ENCODE assay signal across 8 cellular contexts in genomic region chr9:110217656-110218099, GRCh38. TPM values are rescaled to one million over a fixed set of nuclear protein-coding genes. Genes with fewer than 3 reads are reported as not detected.
DNase-seq lines count a peak whose midpoint lies in the region; ATAC-seq, FAIRE-seq and TF ChIP-seq lines count a peak whose summit lies in the region.

No MANE protein-coding gene starts in this region.

- CTCF ChIA-PET in WTC11 (lab: Charles Lee): interaction anchor here (0.6 to 3.9 kb wide), 18 partner anchors 9 to 400 kb away, joined by 3 to 39 read pairs (median 3); partner anchors contain the start of gene C9orf152

- H3K79me2 ChIP-seq in MM.1S (ENCODE audit: low read length): no peaks in the 10 kb centered on the region

- H3K27me3 ChIP-seq in MM.1S (replicated peaks; ENCODE audit: insufficient read depth, low read length): no peaks in the 10 kb centered on the region

- H2AFZ ChIP-seq in MM.1S (ENCODE audit: low read length): peak overlapping the region; percentile 60; the same call in 1 of the 2 replicates

- H3K9me3 ChIP-seq in MM.1S (replicated peaks; ENCODE audit: insufficient read depth, low read length): no peaks in the 10 kb centered on the region

- H3K4me2 ChIP-seq in MM.1S (ENCODE audit: low read depth, low read length): peak overlapping the region; percentile 50; the same call in 1 of the 2 replicates

- POLR2A ChIA-PET in WTC11 (lab: Charles Lee): no interaction called here

- ATAC-seq in WTC11: no peak
- ATAC-seq in HG03108 (IDR thresholded peaks at IDR 0.05; ENCODE audit: unreplicated experiment): no peak
- ATAC-seq in GM19035 (IDR thresholded peaks at IDR 0.05; ENCODE audit: unreplicated experiment): no peak

- H3F3A ChIP-seq in MM.1S (ENCODE audit: insufficient read depth, low read length): peaks cover 7% of the 10 kb centered on the region; the same call in 1 of the 2 replicates

- H3K36me3 Mint-ChIP-seq in WTC11: no peaks in the 10 kb centered on the region

- no peak overlapping the region for H3K4me3 ChIP-seq in MM.1S (ENCODE audit: low read length)

- H3K9me2 ChIP-seq in MM.1S (replicated peaks; ENCODE audit: insufficient read depth, low read length): no peaks in the 10 kb centered on the region

- H3K27ac Mint-ChIP-seq in WTC11: peak overlapping the region; percentile 76

- H4K20me1 ChIP-seq in MM.1S (ENCODE audit: insufficient read depth, low read length): no peaks in the 10 kb centered on the region

- no peak overlapping the region for H3K9ac ChIP-seq in MM.1S (ENCODE audit: low read length)

- FAIRE-seq in urothelium cell line (lab: Jason Lieb, UNC): no peak

- DNase-seq in NCI-H510A treated with DMSO at 0.1 percent for 48 hours (lab: John Stamatoyannopoulos, UW) (peak; percentile 61), NCI-H510A (lab: John Stamatoyannopoulos, UW) (no peak), MM.1S (peak; percentile 74), WTC11 (ENCODE audit: low spot score) (no peak), iris pigment epithelial cell (ENCODE audit: low read depth) (peak; percentile 53), urothelium cell line (ENCODE audit: low spot score) (peak; percentile 16)

- H3K27ac ChIP-seq in MM.1S (ENCODE audit: low read length): no peak overlapping the region

- H3K27me3 Mint-ChIP-seq in WTC11 (ENCODE audit: low read depth): no peaks in the 10 kb centered on the region

- no peaks in the 10 kb centered on the region for H3K36me3 ChIP-seq in MM.1S (replicated peaks; ENCODE audit: insufficient read depth, low read length)

- TF ChIP-seq CTCF in MM.1S (IDR thresholded peaks at IDR 0.05; ENCODE audit: low read length): peak; percentile 73
- peak; percentile 65; the same call in 1 of the 2 replicates for TF ChIP-seq CTCF in WTC11 (IDR thresholded peaks at IDR 0.05)

- H3K4me1 ChIP-seq in MM.1S (ENCODE audit: low read length): peaks cover 30% of the 10 kb centered on the region

- no peaks in the 10 kb centered on the region for H3K4me1 Mint-ChIP-seq in WTC11

- peaks cover 9% of the 10 kb centered on the region for H3K9me3 Mint-ChIP-seq in WTC11

- H3K4me3 Mint-ChIP-seq in WTC11: no peak overlapping the region

TF ChIP-seq in WTC11, 78 proteins besides CTCF, POLR2A, EP300 and RAD21:
- TF ChIP-seq CREB1 (CRISPR knock-in tag; IDR thresholded peaks at IDR 0.05) (no peak), ZSCAN18 (CRISPR knock-in tag; IDR thresholded peaks at IDR 0.05) (no peak), ZNF232 (CRISPR knock-in tag; IDR thresholded peaks at IDR 0.05) (no peak)

RNA-seq across cellular contexts. Expression of gene C9orf152, which starts 9.7 kb away (rescaled TPM):
- 0.11 TPM in 1 of 3 replicates, not detected in the others for total RNA-seq in WTC11 (2021)

RNA-seq across cellular contexts. Expression of gene TXN, which starts 38.6 kb away (rescaled TPM):
- total RNA-seq in WTC11 (2021): 245 to 265 TPM (median 263 TPM) in 3 replicates

Comparison
In these comparisons a context has a peak if more than half of its experiments do, and no peak if none do; other contexts are left out.
1. DNase-seq: peak in NCI-H510A treated with DMSO at 0.1 percent for 48 hours (single experiment), MM.1S (single experiment), iris pigment epithelial cell (single experiment) and urothelium cell line (single experiment); none in NCI-H510A (single experiment) and WTC11 (single experiment).